ENCODE assay signal across 8 cellular contexts in the genomic region with DNA sequence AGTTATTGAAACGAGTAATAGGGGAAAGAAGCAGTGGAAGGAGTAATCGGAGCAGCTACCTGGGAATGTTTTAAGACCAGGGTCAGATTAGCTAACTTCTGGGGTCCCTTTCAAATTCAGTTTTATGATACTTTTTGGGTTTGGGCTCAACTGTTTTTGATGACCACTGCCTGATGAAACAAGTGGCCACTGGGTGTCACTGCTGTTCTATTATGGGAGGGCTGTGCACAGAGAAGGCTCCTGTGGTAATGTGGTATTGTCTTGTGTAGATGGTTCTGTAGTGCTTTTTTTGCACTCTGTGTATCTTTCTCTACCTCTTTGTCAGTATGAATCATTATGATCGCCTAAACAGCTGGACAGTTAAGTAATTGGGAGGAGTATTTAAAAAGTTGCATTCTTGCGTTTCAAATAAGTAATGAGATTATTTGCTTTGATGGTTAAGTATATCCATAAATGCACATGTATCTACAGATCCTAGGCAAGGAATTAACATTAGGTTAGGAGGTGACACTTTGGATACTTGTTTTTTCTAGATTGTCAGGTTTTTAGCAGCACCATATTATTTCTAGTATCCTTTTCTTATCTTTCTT.
DNase-seq lines count a peak whose midpoint lies in the region; ATAC-seq and TF ChIP-seq lines count a peak whose summit lies in the region.

No MANE protein-coding gene starts in this region.

- H3K27ac ChIP-seq in cardiac muscle cell (no peak overlapping the region), prostate gland (no peak overlapping the region)

- WGBS in prostate gland = 28% methylated on average over 4 of the region's 4 CpGs

- no peaks in the 10 kb centered on the region for H3K27me3 ChIP-seq in cardiac muscle cell
- no peaks in the 10 kb centered on the region for H3K27me3 ChIP-seq in prostate gland (replicated peaks; ENCODE audit: insufficient read depth)

- H3K9me3 ChIP-seq in cardiac muscle cell (ENCODE audit: low read depth) = no peaks in the 10 kb centered on the region
- H3K9me3 ChIP-seq in prostate gland = no peaks in the 10 kb centered on the region

- H3K4me3 ChIP-seq in cardiac muscle cell (no peak overlapping the region), prostate gland (no peak overlapping the region)

- TF ChIP-seq CTCF in cardiac muscle cell (IDR thresholded peaks at IDR 0.05; ENCODE audit: low read depth, low read length) = peak; percentile 84
- TF ChIP-seq CTCF in prostate gland (IDR thresholded peaks at IDR 0.05) = peak in 3 of 4 experiments; percentile 51 to 59 (median 56)

- peak; percentile 64 for DNase-seq in DMS153 (lab: John Stamatoyannopoulos, UW)
- peak; percentile 45 for DNase-seq in NCI-H345 treated with DMSO at 0.1 percent for 48 hours (lab: John Stamatoyannopoulos, UW; ENCODE audit: unreplicated experiment)
- peak; percentile 17 for DNase-seq in activated naive CD4-positive, alpha-beta T cell treated with anti-CD3 and anti-CD28 coated beads, Interleukin-2, amount 50 U/mL, for 16 hours
- peak; percentile 73 to 80 for DNase-seq in cardiac muscle cell (ENCODE audit: low read depth in 1 of 2, low spot score in 1 of 2)
- peak; percentile 33 for DNase-seq in prostate gland (ENCODE audit: low spot score)
- no peak for DNase-seq in NCI-H2227 treated with DMSO at 0.1 percent for 48 hours (lab: John Stamatoyannopoulos, UW)

- no peaks in the 10 kb centered on the region for H3K36me3 ChIP-seq in cardiac muscle cell
- H3K36me3 ChIP-seq in prostate gland = no peaks in the 10 kb centered on the region

- no peaks in the 10 kb centered on the region for H3K4me1 ChIP-seq in cardiac muscle cell (ENCODE audit: low read depth)
- H3K4me1 ChIP-seq in prostate gland (replicated peaks) = no peaks in the 10 kb centered on the region

- TF ChIP-seq POLR2A in prostate gland (IDR thresholded peaks at IDR 0.05) = no peak

- ATAC-seq in GM19328 (IDR thresholded peaks at IDR 0.05; ENCODE audit: unreplicated experiment) (peak; percentile 78), HG03196 (IDR thresholded peaks at IDR 0.05; ENCODE audit: unreplicated experiment) (peak; percentile 79)

- intact Hi-C loops in prostate gland (cut with DNase I) = no loop called here
